In the genomic region with DNA sequence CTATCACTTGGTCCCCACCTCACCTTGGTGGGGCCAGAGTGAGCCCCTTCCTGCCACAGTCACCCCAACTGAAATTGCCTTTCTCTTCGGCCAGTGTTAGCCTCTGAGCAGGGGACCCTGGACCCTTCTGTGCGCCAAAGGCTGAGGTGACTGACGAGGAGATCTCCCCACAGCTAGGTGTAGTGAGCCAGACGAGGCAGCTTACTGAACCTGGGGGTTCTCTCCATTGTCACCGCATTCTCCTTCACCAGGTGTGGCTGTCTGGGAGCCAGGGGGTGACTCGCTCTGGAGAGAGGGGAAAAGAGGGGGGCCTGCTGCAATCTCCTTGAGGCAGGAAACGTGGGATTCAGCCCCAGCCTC, we compare ENCODE assay signal across 8 cellular contexts. TPM values are rescaled to one million over a fixed set of nuclear protein-coding genes. Genes with fewer than 3 reads are reported as not detected.
DNase-seq lines count a peak whose midpoint lies in the region; ATAC-seq and TF ChIP-seq lines count a peak whose summit lies in the region.

No MANE protein-coding gene starts in this region.

- no peak for ATAC-seq in activated B cell treated with CpG ODN at 0.5 μM for 24 hours (ENCODE audit: low read depth)
- no peak for ATAC-seq in gastroesophageal sphincter

- H3K27me3 ChIP-seq in H9 (ENCODE audit: insufficient read depth, low read length), result no peaks in the 10 kb centered on the region
- no peaks in the 10 kb centered on the region for H3K27me3 ChIP-seq in left ventricle myocardium inferior (ENCODE audit: low read depth)
- no peaks in the 10 kb centered on the region for H3K27me3 ChIP-seq in skeletal muscle satellite cell (ENCODE audit: control insufficient read depth, insufficient read depth, low read length)
- H3K27me3 ChIP-seq in gastroesophageal sphincter, result no peaks in the 10 kb centered on the region

- peak overlapping the region in 2 of 3 experiments; percentile 12 to 97; a peak in 3 of 7 replicates for H3K27ac Mint-ChIP-seq in H9
- no peak overlapping the region for H3K27ac Mint-ChIP-seq in activated B cell treated with CpG ODN at 0.5 μM for 24 hours

- no peaks in the 10 kb centered on the region for H3K9me3 ChIP-seq in H9 (ENCODE audit: control insufficient read depth, low read depth, low read length)
- H3K9me3 ChIP-seq in left ventricle myocardium inferior (replicated peaks), result peaks cover 4% of the 10 kb centered on the region
- H3K9me3 ChIP-seq in skeletal muscle satellite cell (replicated peaks; ENCODE audit: low read length), result no peaks in the 10 kb centered on the region
- H3K9me3 ChIP-seq in gastroesophageal sphincter, result peaks cover 0 to 5% (median 0%) of the 10 kb centered on the region in 3 donors

- intact Hi-C loops in activated B cell treated with CpG ODN at 0.5 μM for 24 hours (cut with micrococcal nuclease) (loop anchor here (10.0 kb wide), 1 partner anchor 58 kb away; no protein-coding TSS in a partner anchor), left ventricle myocardium inferior (cut with micrococcal nuclease) (no loop called here)

- no peak overlapping the region for H2BK120ac ChIP-seq in H9 (ENCODE audit: low read depth, low read length, poor library complexity, severe bottlenecking)

- H3K4me3 ChIP-seq in left ventricle myocardium inferior (peak overlapping the region; percentile 79), skeletal muscle satellite cell (ENCODE audit: low read length) (peak overlapping the region; percentile 81), gastroesophageal sphincter (peak overlapping the region in 1 of 2 donors; percentile 81)

- H3K4me3 Mint-ChIP-seq in H9 (peak overlapping the region; percentile 96 to 98), activated B cell treated with CpG ODN at 0.5 μM for 24 hours (peak overlapping the region; percentile 98)

- POLR2A ChIA-PET in activated B cell treated with CpG ODN at 0.5 μM for 24 hours (lab: Charles Lee), result interaction anchor here (0.8 to 2.3 kb wide), 4 partner anchors 14 to 191 kb away, joined by 3 to 11 read pairs (median 6); partner anchors contain the start of genes MARCHF2 and ZNF414

- H2AFZ ChIP-seq in H9 (ENCODE audit: low read length), result no peak overlapping the region

- peaks cover 6% of the 10 kb centered on the region for H3K23me2 ChIP-seq in H9 (ENCODE audit: insufficient read length, low read depth, low read length, poor library complexity, severe bottlenecking)

- H3K18ac ChIP-seq in H9 (ENCODE audit: insufficient read length, low read depth, low read length), result no peak overlapping the region

- H3K27ac ChIP-seq in H9 (ENCODE audit: insufficient read length, low read depth, low read length) (no peak overlapping the region), left ventricle myocardium inferior (replicated peaks) (peak overlapping the region; percentile 91), gastroesophageal sphincter (peak overlapping the region in 2 of 4 donors; percentile 94 to 96)

- H3K9me3 Mint-ChIP-seq in H9, result peaks cover 0 to 3% of the 10 kb centered on the region in 2 experiments; a peak in 2 of 5 replicates
- H3K9me3 Mint-ChIP-seq in activated B cell treated with CpG ODN at 0.5 μM for 24 hours, result no peaks in the 10 kb centered on the region

- peak overlapping the region; percentile 39 for H3K4me2 ChIP-seq in H9 (ENCODE audit: insufficient read depth, insufficient read length, low read length)
- peak overlapping the region; percentile 92 for H3K4me2 ChIP-seq in skeletal muscle satellite cell (ENCODE audit: low read length)

- no peaks in the 10 kb centered on the region for H3K79me1 ChIP-seq in H9 (ENCODE audit: insufficient read depth, low read depth, low read length, poor library complexity, severe bottlenecking)

- peaks cover 28% of the 10 kb centered on the region for H3K36me3 ChIP-seq in left ventricle myocardium inferior
- H3K36me3 ChIP-seq in skeletal muscle satellite cell (ENCODE audit: insufficient read depth, low read length), result peaks cover 31% of the 10 kb centered on the region
- peaks cover 0 to 33% of the 10 kb centered on the region in 2 donors for H3K36me3 ChIP-seq in gastroesophageal sphincter

- H4K91ac ChIP-seq in H9 (ENCODE audit: insufficient read length, low read depth, low read length), result no peak overlapping the region

- H3K9ac ChIP-seq in H9 (ENCODE audit: extremely low read depth, insufficient read length, low read length) (peak overlapping the region; percentile 85), skeletal muscle satellite cell (ENCODE audit: low read depth, low read length) (peak overlapping the region; percentile 96)

- peaks cover 12 to 25% of the 10 kb centered on the region in 2 experiments for H3K4me1 Mint-ChIP-seq in H9
- peaks cover 37% of the 10 kb centered on the region for H3K4me1 Mint-ChIP-seq in activated B cell treated with CpG ODN at 0.5 μM for 24 hours

- no peak overlapping the region; the same call in 1 of the 2 replicates for H3K14ac ChIP-seq in H9 (ENCODE audit: insufficient read depth, low read length)

- no peak overlapping the region for H4K8ac ChIP-seq in H9 (replicated peaks; ENCODE audit: insufficient read length, low read depth, low read length)

- peaks cover 5% of the 10 kb centered on the region; the same call in 1 of the 2 replicates for H3K79me2 ChIP-seq in H9 (ENCODE audit: insufficient read depth, low read length)

- no peak overlapping the region for H2BK20ac ChIP-seq in H9 (ENCODE audit: low read depth, low read length, poor library complexity, severe bottlenecking)

- TF ChIP-seq EP300 in gastroesophageal sphincter (IDR thresholded peaks at IDR 0.05), result no peak

- no peaks in the 10 kb centered on the region for H3K4me1 ChIP-seq in H9 (ENCODE audit: insufficient read depth, low read length)
- peaks cover 60% of the 10 kb centered on the region for H3K4me1 ChIP-seq in left ventricle myocardium inferior
- peaks cover 26% of the 10 kb centered on the region for H3K4me1 ChIP-seq in skeletal muscle satellite cell (ENCODE audit: control insufficient read depth, insufficient read depth, low read length)
- peaks cover 0 to 52% (median 27%) of the 10 kb centered on the region in 3 donors for H3K4me1 ChIP-seq in gastroesophageal sphincter

- peaks cover 14 to 31% (median 22%) of the 10 kb centered on the region in 3 experiments for H3K36me3 Mint-ChIP-seq in H9 (ENCODE audit: insufficient read depth in 1 of 3, low read depth in 3 of 3)
- H3K36me3 Mint-ChIP-seq in activated B cell treated with CpG ODN at 0.5 μM for 24 hours (ENCODE audit: low read depth), result peaks cover 36% of the 10 kb centered on the region

- DNase-seq in H9, result no peak
- DNase-seq in activated B cell treated with CpG ODN at 0.5 μM for 24 hours, result no peak
- DNase-seq in left ventricle myocardium inferior, result no peak
- no peak for DNase-seq in globus pallidus (ENCODE audit: low spot score)
- no peak for DNase-seq in medulla oblongata (ENCODE audit: extremely low spot score)
- no peak for DNase-seq in retina

- H3K27me3 Mint-ChIP-seq in H9 (ENCODE audit: low read depth), result peaks cover 4% of the 10 kb centered on the region
- H3K27me3 Mint-ChIP-seq in activated B cell treated with CpG ODN at 0.5 μM for 24 hours, result peaks cover 5% of the 10 kb centered on the region

- H3K23ac ChIP-seq in H9 (ENCODE audit: insufficient read length, low read depth, low read length), result no peak overlapping the region

- no peak overlapping the region for H2BK5ac ChIP-seq in H9 (ENCODE audit: insufficient read length, low read length)

- WGBS in H9 (ENCODE audit: extremely low coverage, insufficient read length, low lambda C conversion rate), result no CpG with 5 or more reads among the region's 7 CpGs
- 60% methylated on average over 1 of the region's 7 CpGs; no CpG with 5 or more reads in 1 of the 2 donors for WGBS in gastroesophageal sphincter (ENCODE audit: low coverage in 1 of 2), 2 donors

- no peak for TF ChIP-seq POLR2A in gastroesophageal sphincter (IDR thresholded peaks at IDR 0.05)

- CTCF ChIA-PET in activated B cell treated with CpG ODN at 0.5 μM for 24 hours (lab: Charles Lee), result no interaction called here

- TF ChIP-seq CTCF in H9 (conservative IDR thresholded peaks at IDR 0.05) (no peak), activated B cell treated with CpG ODN at 0.5 μM for 24 hours (IDR thresholded peaks at IDR 0.05) (no peak), left ventricle myocardium inferior (IDR thresholded peaks at IDR 0.05; ENCODE audit: borderline replicate concordance) (no peak), gastroesophageal sphincter (IDR thresholded peaks at IDR 0.05) (no peak)

- H3K4ac ChIP-seq in H9 (ENCODE audit: low read depth, low read length), result no peak overlapping the region

- no peak overlapping the region for H4K5ac ChIP-seq in H9 (ENCODE audit: insufficient read length, low read depth, low read length)

- H2AK5ac ChIP-seq in H9 (ENCODE audit: insufficient read length, low read length), result no peak overlapping the region

- H2BK12ac ChIP-seq in H9 (ENCODE audit: insufficient read length, low read depth, low read length), result no peak overlapping the region

- H3K56ac ChIP-seq in H9 (ENCODE audit: insufficient read length, low read depth, low read length), result no peak overlapping the region

- no peak overlapping the region for H3T11ph ChIP-seq in H9 (ENCODE audit: low read length)

- H4K20me1 ChIP-seq in H9 (ENCODE audit: control insufficient read depth, insufficient read depth, insufficient read length), result no peaks in the 10 kb centered on the region

- H2BK15ac ChIP-seq in H9 (ENCODE audit: low read depth, low read length), result no peak overlapping the region

RNA-seq across cellular contexts. Expression of gene RPS28, which starts 1.3 kb away (rescaled TPM):
- 1,885 and 1,988 TPM in 2 replicates for total RNA-seq in H9 (2021)
- 3,149 and 3,168 TPM in 2 replicates for total RNA-seq in activated B cell treated with CpG ODN at 0.5 μM for 24 hours
- 967 TPM for total RNA-seq in left ventricle myocardium inferior
- total RNA-seq in skeletal muscle satellite cell (2012; rRNA removed), result 161 and 190 TPM in 2 replicates
- 100 to 1,000 TPM; 172 to 357 (median 250) TPM for total RNA-seq in gastroesophageal sphincter

RNA-seq across cellular contexts. Expression of gene NDUFA7, which starts 1.4 kb away (rescaled TPM):
- total RNA-seq in H9 (2021), result 70.7 and 73.0 TPM in 2 replicates
- 31.1 and 35.8 TPM in 2 replicates for total RNA-seq in activated B cell treated with CpG ODN at 0.5 μM for 24 hours
- 134 TPM for total RNA-seq in left ventricle myocardium inferior
- total RNA-seq in skeletal muscle satellite cell (2012; rRNA removed), result 35.0 and 44.6 TPM in 2 replicates
- 10 to 100 TPM; 14.5 to 48.3 (median 32.3) TPM for total RNA-seq in gastroesophageal sphincter

RNA-seq across cellular contexts. Expression of gene CD320, which starts 14.5 kb away (rescaled TPM):
- 68.1 and 72.1 TPM in 2 replicates for total RNA-seq in H9 (2021)
- 23.7 and 24.6 TPM in 2 replicates for total RNA-seq in activated B cell treated with CpG ODN at 0.5 μM for 24 hours
- total RNA-seq in left ventricle myocardium inferior, result 31.8 TPM
- total RNA-seq in skeletal muscle satellite cell (2012; rRNA removed), result 52.0 and 56.5 TPM in 2 replicates
- 10 to 100 TPM; 25.4 to 58.5 (median 40.8) TPM for total RNA-seq in gastroesophageal sphincter

RNA-seq across cellular contexts. Expression of gene KANK3, which starts 20.4 kb away (rescaled TPM):
- total RNA-seq in H9 (2021) (5.3 and 7.7 TPM in 2 replicates), activated B cell treated with CpG ODN at 0.5 μM for 24 hours (0.07 and 0.29 TPM in 2 replicates), left ventricle myocardium inferior (19.9 TPM), gastroesophageal sphincter (10 to 100 TPM in 3 of 4 donors, 1 to 10 TPM in 1; 9.8 to 22.3 (median 19.2) TPM)
- 0.22 and 0.51 TPM in 2 replicates for total RNA-seq in skeletal muscle satellite cell (2012; rRNA removed)

RNA-seq across cellular contexts. Expression of gene ANGPTL4, which starts 41.3 kb away (rescaled TPM):
- total RNA-seq in H9 (2021) (1.9 and 2.5 TPM in 2 replicates), activated B cell treated with CpG ODN at 0.5 μM for 24 hours (not detected in 2 replicates), left ventricle myocardium inferior (8.4 TPM), gastroesophageal sphincter (10 to 100 TPM in 3 of 4 donors, 1 to 10 TPM in 1; 4.4 to 48.2 (median 19.4) TPM)
- total RNA-seq in skeletal muscle satellite cell (2012; rRNA removed), result 60.3 and 159 TPM in 2 replicates
